Comparison of ENCODE assay signal across 13 cellular contexts in the genomic region with DNA sequence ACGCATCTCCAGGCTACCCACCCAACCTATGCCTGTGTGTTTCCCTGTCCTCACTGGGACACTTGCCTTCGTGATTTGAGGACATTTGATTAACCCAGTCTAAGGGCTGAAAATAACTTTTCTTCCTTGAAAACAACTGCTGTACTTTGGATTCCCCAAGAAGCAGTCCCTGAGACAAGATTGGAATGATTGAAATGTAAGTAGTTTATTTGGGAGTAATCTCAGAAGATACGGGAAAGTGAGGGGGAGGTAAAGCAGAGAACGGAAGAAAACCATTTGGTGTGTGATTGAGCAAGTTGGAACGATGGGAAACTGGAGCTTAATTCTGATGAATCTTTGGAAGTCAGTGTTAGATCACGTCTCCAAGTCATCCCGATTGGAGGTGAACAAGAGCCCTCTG.
DNase-seq lines count a peak whose midpoint lies in the region; ATAC-seq and TF ChIP-seq lines count a peak whose summit lies in the region.
"Had no signal": no experiment of that assay in that cellular context is flagged by ENCODE, and none has a peak within 500 bp of the region (broad histone marks: within the 10 kb centered on the region; RNA-seq: fewer than 3 reads in every experiment).

No MANE protein-coding gene starts in this region.

- peak overlapping the region; percentile 3; the same call in 1 of the 2 replicates for H3K27ac ChIP-seq in SJCRH30
- H3K27ac ChIP-seq: psoas muscle had no signal

- no peak overlapping the region for H3K4me3 Mint-ChIP-seq in activated T-cell treated with anti-CD3 and anti-CD28 coated beads, Interleukin-2, amount 50 U/mL, for 24 hours
- no peak overlapping the region for H3K4me3 Mint-ChIP-seq in activated T-cell treated with anti-CD3 and anti-CD28 coated beads, Interleukin-2, amount 50 U/mL, for 4 hours
- peak overlapping the region; percentile 46 for H3K4me3 Mint-ChIP-seq in central memory CD8-positive, alpha-beta T cell
- no peak overlapping the region for H3K4me3 Mint-ChIP-seq in stimulated activated naive B cell treated with anti-CD40 and anti-IgM and Interleukin-4, amounts not matched to agents 10 μg/mL and 1 μg/mL and 100 μg/mL, for 72 hours
- H3K4me3 Mint-ChIP-seq in type B pancreatic cell, result no peak overlapping the region

- no peak for TF ChIP-seq CTCF in type B pancreatic cell (conservative IDR thresholded peaks at IDR 0.05)

- no peaks in the 10 kb centered on the region for H3K36me3 ChIP-seq in SJCRH30

- peaks cover 12% of the 10 kb centered on the region for H3K4me1 ChIP-seq in SJCRH30
- H3K4me1 ChIP-seq: psoas muscle had no signal

- H3K27me3 Mint-ChIP-seq in activated T-cell treated with anti-CD3 and anti-CD28 coated beads, Interleukin-2, amount 50 U/mL, for 24 hours, result no peaks in the 10 kb centered on the region
- H3K27me3 Mint-ChIP-seq in activated T-cell treated with anti-CD3 and anti-CD28 coated beads, Interleukin-2, amount 50 U/mL, for 4 hours (ENCODE audit: low read depth), result no peaks in the 10 kb centered on the region
- no peaks in the 10 kb centered on the region for H3K27me3 Mint-ChIP-seq in central memory CD8-positive, alpha-beta T cell
- no peaks in the 10 kb centered on the region for H3K27me3 Mint-ChIP-seq in stimulated activated naive B cell treated with anti-CD40 and anti-IgM and Interleukin-4, amounts not matched to agents 10 μg/mL and 1 μg/mL and 100 μg/mL, for 72 hours
- H3K27me3 Mint-ChIP-seq in type B pancreatic cell, result peaks cover 10% of the 10 kb centered on the region

- ATAC-seq in activated T-cell treated with anti-CD3 and anti-CD28 coated beads, Interleukin-2, amount 50 U/mL, for 4 hours, result no peak
- ATAC-seq in central memory CD8-positive, alpha-beta T cell (replicated peaks; ENCODE audit: extremely low read depth, poor library complexity, severe bottlenecking), result no peak
- ATAC-seq in stimulated activated naive B cell treated with anti-CD40 and anti-IgM and Interleukin-4, amounts not matched to agents 10 μg/mL and 1 μg/mL and 100 μg/mL, for 72 hours (replicated peaks), result no peak
- ATAC-seq in GM19351 (IDR thresholded peaks at IDR 0.05; ENCODE audit: unreplicated experiment), result no peak
- ATAC-seq: psoas muscle had no signal

- DNase-seq in activated T-cell treated with anti-CD3 and anti-CD28 coated beads, Interleukin-2, amount 50 U/mL, for 24 hours, result no peak
- no peak for DNase-seq in activated T-cell treated with anti-CD3 and anti-CD28 coated beads, Interleukin-2, amount 50 U/mL, for 4 hours
- DNase-seq in SJCRH30 (no peak), C1 segment of cervical spinal cord (lab: John Stamatoyannopoulos, UW) (no peak), type B pancreatic cell (ENCODE audit: extremely low spot score, unreplicated experiment) (no peak)
- DNase-seq in central memory CD8-positive, alpha-beta T cell (ENCODE audit: low spot score in 2 of 2), result no peak
- DNase-seq in stimulated activated naive B cell treated with anti-CD40 and anti-IgM and Interleukin-4, amounts not matched to agents 10 μg/mL and 1 μg/mL and 100 μg/mL, for 72 hours, result no peak
- DNase-seq: COR-L47, EL, NCI-H1092 treated with DMSO at 0.1 percent for 48 hours, NCI-H774, psoas muscle had no signal

- H3K9me3 ChIP-seq in SJCRH30 (replicated peaks), result no peaks in the 10 kb centered on the region
- H3K9me3 ChIP-seq: psoas muscle had no signal

- H3K4me1 Mint-ChIP-seq in activated T-cell treated with anti-CD3 and anti-CD28 coated beads, Interleukin-2, amount 50 U/mL, for 24 hours (ENCODE audit: low read depth), result peaks cover 51% of the 10 kb centered on the region
- peaks cover 50% of the 10 kb centered on the region for H3K4me1 Mint-ChIP-seq in activated T-cell treated with anti-CD3 and anti-CD28 coated beads, Interleukin-2, amount 50 U/mL, for 4 hours (ENCODE audit: low read depth)
- H3K4me1 Mint-ChIP-seq in central memory CD8-positive, alpha-beta T cell, result peaks cover 40% of the 10 kb centered on the region
- peaks cover 16 to 27% of the 10 kb centered on the region in 2 donors for H3K4me1 Mint-ChIP-seq in stimulated activated naive B cell treated with anti-CD40 and anti-IgM and Interleukin-4, amounts not matched to agents 10 μg/mL and 1 μg/mL and 100 μg/mL, for 72 hours
- no peaks in the 10 kb centered on the region for H3K4me1 Mint-ChIP-seq in type B pancreatic cell (ENCODE audit: unreplicated experiment)

- H3K27me3 ChIP-seq in SJCRH30, result no peaks in the 10 kb centered on the region; the same call in 1 of the 2 replicates

- no peak overlapping the region for H3K4me3 ChIP-seq in SJCRH30
- H3K4me3 ChIP-seq: psoas muscle had no signal

- peaks cover 16% of the 10 kb centered on the region for H3K36me3 Mint-ChIP-seq in activated T-cell treated with anti-CD3 and anti-CD28 coated beads, Interleukin-2, amount 50 U/mL, for 24 hours (ENCODE audit: low read depth)
- H3K36me3 Mint-ChIP-seq in activated T-cell treated with anti-CD3 and anti-CD28 coated beads, Interleukin-2, amount 50 U/mL, for 4 hours (ENCODE audit: insufficient read depth), result peaks cover 3% of the 10 kb centered on the region
- H3K36me3 Mint-ChIP-seq in central memory CD8-positive, alpha-beta T cell (ENCODE audit: insufficient read depth), result peaks cover 7% of the 10 kb centered on the region
- peaks cover 4 to 9% of the 10 kb centered on the region in 2 donors for H3K36me3 Mint-ChIP-seq in stimulated activated naive B cell treated with anti-CD40 and anti-IgM and Interleukin-4, amounts not matched to agents 10 μg/mL and 1 μg/mL and 100 μg/mL, for 72 hours
- peaks cover 3% of the 10 kb centered on the region for H3K36me3 Mint-ChIP-seq in type B pancreatic cell

- peaks cover 27% of the 10 kb centered on the region for H3K9me3 Mint-ChIP-seq in activated T-cell treated with anti-CD3 and anti-CD28 coated beads, Interleukin-2, amount 50 U/mL, for 24 hours
- H3K9me3 Mint-ChIP-seq in activated T-cell treated with anti-CD3 and anti-CD28 coated beads, Interleukin-2, amount 50 U/mL, for 4 hours, result peaks cover 23% of the 10 kb centered on the region
- H3K9me3 Mint-ChIP-seq in central memory CD8-positive, alpha-beta T cell, result peaks cover 22% of the 10 kb centered on the region
- H3K9me3 Mint-ChIP-seq in stimulated activated naive B cell treated with anti-CD40 and anti-IgM and Interleukin-4, amounts not matched to agents 10 μg/mL and 1 μg/mL and 100 μg/mL, for 72 hours, result peaks cover 15 to 21% of the 10 kb centered on the region in 2 donors
- peaks cover 5% of the 10 kb centered on the region for H3K9me3 Mint-ChIP-seq in type B pancreatic cell

- H3K27ac Mint-ChIP-seq in activated T-cell treated with anti-CD3 and anti-CD28 coated beads, Interleukin-2, amount 50 U/mL, for 24 hours, result peak overlapping the region; percentile 89
- H3K27ac Mint-ChIP-seq in central memory CD8-positive, alpha-beta T cell (ENCODE audit: low read depth), result peak overlapping the region; percentile 97
- H3K27ac Mint-ChIP-seq in stimulated activated naive B cell treated with anti-CD40 and anti-IgM and Interleukin-4, amounts not matched to agents 10 μg/mL and 1 μg/mL and 100 μg/mL, for 72 hours, result peak overlapping the region; percentile 92
- H3K27ac Mint-ChIP-seq in type B pancreatic cell, result no peak overlapping the region
